In the genomic region with DNA sequence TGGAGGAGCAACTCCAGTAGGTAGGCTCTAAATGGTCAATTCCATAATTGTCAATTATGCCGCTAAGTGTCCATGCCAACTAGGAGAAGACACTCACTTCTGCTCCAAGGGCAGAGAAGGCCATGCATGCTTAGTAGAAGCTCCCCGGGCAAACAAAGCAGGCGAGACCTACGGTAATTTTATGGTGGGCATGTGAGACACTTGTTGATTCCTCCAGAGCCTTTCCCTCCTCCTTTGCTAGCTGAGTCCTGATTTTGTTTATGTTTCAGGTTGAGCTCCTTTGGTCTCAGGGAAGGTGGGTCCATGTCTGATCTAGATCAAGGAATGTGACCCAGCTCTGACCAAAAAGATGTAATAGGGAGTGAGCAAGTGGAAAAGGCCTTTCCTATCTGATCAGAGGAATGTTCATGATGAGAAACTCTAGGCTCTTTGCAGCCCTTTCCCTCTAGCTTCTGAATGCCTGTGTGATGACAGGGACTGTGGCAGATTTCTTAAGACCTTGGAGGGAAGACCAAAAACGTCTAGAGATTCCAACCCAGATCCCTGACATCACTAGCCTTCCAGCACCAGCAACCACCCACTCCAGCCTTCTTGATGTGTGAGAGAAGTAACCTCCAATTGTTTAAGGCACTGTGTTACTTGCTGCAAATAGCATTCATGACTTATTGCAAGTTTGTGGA, we compare ENCODE assay signal across 19 cellular contexts. TPM values are rescaled to one million over a fixed set of nuclear protein-coding genes. Genes with fewer than 3 reads are reported as not detected.
DNase-seq lines count a peak whose midpoint lies in the region; FAIRE-seq and TF ChIP-seq lines count a peak whose summit lies in the region.
"Had no signal": no experiment of that assay in that cellular context is flagged by ENCODE, and none has a peak within 500 bp of the region (broad histone marks: within the 10 kb centered on the region; RNA-seq: fewer than 3 reads in every experiment).

No MANE protein-coding gene starts in this region.

- DNase-seq in GM12891 (ENCODE audit: insufficient read length, low spot score) (no peak), adipocyte (ENCODE audit: low read depth) (peak; percentile 77), fibroblast of villous mesenchyme (ENCODE audit: low read depth) (peak; percentile 67), NCI-H146 treated with DMSO at 0.1 percent for 48 hours (lab: John Stamatoyannopoulos, UW; ENCODE audit: unreplicated experiment) (no peak), globus pallidus (ENCODE audit: low spot score) (no peak), MM.1S (no peak), HuH-7.5 (ENCODE audit: low spot score) (no peak)
- DNase-seq: activated B cell treated with CpG ODN at 0.5 μM for 24 hours; activated gamma-delta T cell; CD8-positive, alpha-beta memory T cell; effector memory CD8-positive, alpha-beta T cell; glutamatergic neuron; kidney; mucosa of descending colon; NCI-H2081; pancreas; T-cell had no signal

- TF ChIP-seq POLR2A in GM12891 (IDR thresholded peaks at IDR 0.05; ENCODE audit: low read depth, low read length), result no peak

- peak; percentile 47 for FAIRE-seq in GM12891 (lab: Jason Lieb, UNC)
- FAIRE-seq: kidney, pancreas had no signal

- TF ChIP-seq CTCF in fibroblast of villous mesenchyme (IDR thresholded peaks at IDR 0.05; ENCODE audit: insufficient read depth, low read depth, low read length), result no peak
- TF ChIP-seq CTCF in MM.1S (IDR thresholded peaks at IDR 0.05; ENCODE audit: low read length), result no peak

- H3K9me2 ChIP-seq in MM.1S (replicated peaks; ENCODE audit: insufficient read depth, low read length), result no peaks in the 10 kb centered on the region

- H3K27me3 ChIP-seq in adipocyte (replicated peaks; ENCODE audit: control insufficient read depth, insufficient read depth, low read length), result no peaks in the 10 kb centered on the region
- H3K27me3 ChIP-seq in MM.1S (replicated peaks; ENCODE audit: insufficient read depth, low read length), result no peaks in the 10 kb centered on the region
- H3K27me3 ChIP-seq: pancreas, vagina had no signal

- H3K9ac ChIP-seq in adipocyte (ENCODE audit: low read length), result no peak overlapping the region
- no peak overlapping the region for H3K9ac ChIP-seq in MM.1S (ENCODE audit: low read length)

- H3K4me1 ChIP-seq in adipocyte (ENCODE audit: control insufficient read depth, insufficient read depth, low read length), result peaks cover 24% of the 10 kb centered on the region
- H3K4me1 ChIP-seq in MM.1S (ENCODE audit: low read length), result peaks cover 29% of the 10 kb centered on the region

- H3K36me3 ChIP-seq in adipocyte (ENCODE audit: control insufficient read depth, insufficient read depth, low read length, severe bottlenecking) (no peaks in the 10 kb centered on the region), MM.1S (replicated peaks; ENCODE audit: insufficient read depth, low read length) (no peaks in the 10 kb centered on the region)
- H3K36me3 ChIP-seq: pancreas, vagina had no signal

- H3K4me3 ChIP-seq in adipocyte (ENCODE audit: low read length), result no peak overlapping the region
- no peak overlapping the region for H3K4me3 ChIP-seq in fibroblast of villous mesenchyme (ENCODE audit: low read depth, low read length)
- H3K4me3 ChIP-seq in MM.1S (ENCODE audit: low read length), result no peak overlapping the region
- H3K4me3 ChIP-seq: mucosa of descending colon, pancreas, vagina had no signal

- H4K20me1 ChIP-seq in MM.1S (ENCODE audit: insufficient read depth, low read length), result no peaks in the 10 kb centered on the region

- H2AFZ ChIP-seq in MM.1S (ENCODE audit: low read length), result no peak overlapping the region

- peaks cover 26% of the 10 kb centered on the region for H3F3A ChIP-seq in MM.1S (ENCODE audit: insufficient read depth, low read length)

- H3K27ac ChIP-seq in MM.1S (ENCODE audit: low read length), result no peak overlapping the region
- H3K27ac ChIP-seq: pancreas, RWPE1, vagina had no signal

- no peaks in the 10 kb centered on the region for H3K9me3 ChIP-seq in adipocyte (ENCODE audit: control insufficient read depth, low read length)
- H3K9me3 ChIP-seq in MM.1S (replicated peaks; ENCODE audit: insufficient read depth, low read length), result no peaks in the 10 kb centered on the region
- H3K9me3 ChIP-seq: mucosa of descending colon, pancreas, vagina had no signal

- peaks cover 4% of the 10 kb centered on the region; the same call in 1 of the 2 replicates for H3K79me2 ChIP-seq in MM.1S (ENCODE audit: low read length)

- H3K4me2 ChIP-seq in MM.1S (ENCODE audit: low read depth, low read length), result no peak overlapping the region

TF ChIP-seq in GM12891, 5 proteins besides CTCF, POLR2A, EP300 and RAD21:
- no peak for TF ChIP-seq TAF1 (IDR thresholded peaks at IDR 0.05; ENCODE audit: low read depth, low read length)
- TF ChIP-seq PAX5 (IDR thresholded peaks at IDR 0.05; ENCODE audit: insufficient read depth, low read length, severe bottlenecking), result no peak
- no peak for TF ChIP-seq POU2F2 (IDR thresholded peaks at IDR 0.05; ENCODE audit: low read depth, low read length)
- TF ChIP-seq POLR2AphosphoS5 (IDR thresholded peaks at IDR 0.05; ENCODE audit: low read depth, low read length), result no peak
- no peak for TF ChIP-seq SPI1 (IDR thresholded peaks at IDR 0.05; ENCODE audit: low read depth, low read length)
TF ChIP-seq in GM12891: peak in this region for 0.

RNA-seq across cellular contexts. Expression of gene CPEB4, which starts 7.7 kb away (rescaled TPM):
- 15.2 TPM for polyA plus RNA-seq in GM12891 (2012; ENCODE audit: low read depth, missing spikeins)
- total RNA-seq in fibroblast of villous mesenchyme, result 33.8 and 38.4 TPM in 2 replicates

Comparison
In these comparisons a context has a peak if more than half of its experiments do, and no peak if none do; other contexts are left out.
1. DNase-seq: peak in adipocyte (single experiment) and fibroblast of villous mesenchyme (single experiment); none in GM12891 (single experiment), NCI-H146 treated with DMSO at 0.1 percent for 48 hours (single experiment), globus pallidus (single experiment), MM.1S (single experiment) and HuH-7.5 (single experiment).